In genomic region chrX:4238916-4239315, GRCh38 we compare ENCODE assay signal across 26 cellular contexts.
"Had no signal": no experiment of that assay in that cellular context is flagged by ENCODE, and none has a peak within 500 bp of the region (broad histone marks: within the 10 kb centered on the region; RNA-seq: fewer than 3 reads in every experiment).

No MANE protein-coding gene starts in this region.

- H3K36me3 ChIP-seq: colonic mucosa, esophagus squamous epithelium, gastrocnemius medialis, heart right ventricle, left lung, lower lobe of right lung had no signal

- H3K27ac ChIP-seq: colonic mucosa, epithelial cell of prostate, esophagus squamous epithelium, gastrocnemius medialis, heart right ventricle, left lung, lower lobe of right lung had no signal

- H3K4me3 ChIP-seq: colonic mucosa, esophagus squamous epithelium, gastrocnemius medialis, heart right ventricle, left lung, lower lobe of right lung, mucosa of descending colon had no signal

- H3K4me1 ChIP-seq: colonic mucosa, esophagus squamous epithelium, gastrocnemius medialis, left lung, lower lobe of right lung had no signal

- ATAC-seq: effector memory CD8-positive, alpha-beta T cell; esophagus mucosa; gastrocnemius medialis; heart right ventricle; left cardiac atrium; left lung; left ventricle myocardium superior; lower lobe of right lung; mucosa of descending colon had no signal

- FAIRE-seq: endometrium, islet of Langerhans, keratinocyte had no signal

- H3K9me3 ChIP-seq: colonic mucosa, esophagus squamous epithelium, gastrocnemius medialis, mucosa of descending colon had no signal

- H3K27me3 ChIP-seq: colonic mucosa, esophagus squamous epithelium, gastrocnemius medialis, heart right ventricle, left lung had no signal

- DNase-seq: colonic mucosa; cortex of kidney; effector CD8-positive, alpha-beta T cell; effector memory CD8-positive, alpha-beta T cell; endodermal cell; erythroblast; esophagus squamous epithelium; foreskin fibroblast; foreskin melanocyte; gastrocnemius medialis; glutamatergic neuron; head of caudate nucleus; heart right ventricle; hippocampal formation; left cardiac atrium; left lung; left ventricle myocardium superior; lower lobe of right lung; mesenchymal stem cell; mucosa of descending colon; naive B cell had no signal
